Comparison of ENCODE assay signal across 19 cellular contexts in genomic region chr6:14440891-14441358, GRCh38.
DNase-seq lines count a peak whose midpoint lies in the region; ATAC-seq, FAIRE-seq and TF ChIP-seq lines count a peak whose summit lies in the region.
"Had no signal": no experiment of that assay in that cellular context is flagged by ENCODE, and none has a peak within 500 bp of the region (broad histone marks: within the 10 kb centered on the region; RNA-seq: fewer than 3 reads in every experiment).

No MANE protein-coding gene starts in this region.

- H3K36me3 Mint-ChIP-seq in glutamatergic neuron (ENCODE audit: unreplicated experiment) (no peaks in the 10 kb centered on the region), nephron (ENCODE audit: low read depth) (no peaks in the 10 kb centered on the region)

- DNase-seq in NCI-H82 treated with DMSO at 0.1 percent for 48 hours (lab: John Stamatoyannopoulos, UW; ENCODE audit: unreplicated experiment) (peak; percentile 84), glutamatergic neuron (no peak), upper lobe of right lung (no peak), GM13977 (ENCODE audit: low spot score) (no peak), Ammon's horn (ENCODE audit: low spot score) (no peak), GM12891 (ENCODE audit: insufficient read length, low spot score) (no peak)
- DNase-seq: activated CD4-positive, alpha-beta T cell treated with anti-CD3 and anti-CD28 coated beads for 1 hour; activated CD8-positive, alpha-beta memory T cell treated with anti-CD3 and anti-CD28 coated beads, Interleukin-2, amount 50 U/mL, for 4 hours; activated gamma-delta T cell; NCI-H1048; Peyer's patch; right lobe of liver; stimulated activated CD4-positive, alpha-beta T cell treated with anti-CD3 and anti-CD28 coated beads, Interleukin-2, amount 100 ng/mL, for 24 hours; T1000 had no signal

- H3K27me3 ChIP-seq in upper lobe of right lung: no peaks in the 10 kb centered on the region
- H3K27me3 ChIP-seq: ascending aorta; BLaER1 treated with 17β-estradiol and CSF1 and Interleukin-3, amounts not matched to agents 10 nM and 100 nM; Peyer's patch; right lobe of liver had no signal

- intact Hi-C loops in upper lobe of right lung (cut with DNase I): no loop called here

- peaks cover 46% of the 10 kb centered on the region for H3K4me1 Mint-ChIP-seq in glutamatergic neuron (ENCODE audit: low read depth, unreplicated experiment)
- peaks cover 49% of the 10 kb centered on the region for H3K4me1 Mint-ChIP-seq in nephron

- TF ChIP-seq CTCF in glutamatergic neuron (IDR thresholded peaks at IDR 0.05; ENCODE audit: partially characterized antibody, unreplicated experiment): no peak
- TF ChIP-seq CTCF in nephron (IDR thresholded peaks at IDR 0.05; ENCODE audit: unreplicated experiment in 3 of 3): no peak
- no peak for TF ChIP-seq CTCF in upper lobe of right lung (IDR thresholded peaks at IDR 0.05)
- no peak for TF ChIP-seq CTCF in GM13977 (IDR thresholded peaks at IDR 0.05; ENCODE audit: extremely low read depth, insufficient read depth, missing control alignments)

- peak overlapping the region; percentile 49 for H3K27ac Mint-ChIP-seq in glutamatergic neuron (ENCODE audit: unreplicated experiment)
- H3K27ac Mint-ChIP-seq in nephron: peak overlapping the region; percentile 60 to 81 (median 80)

- peak overlapping the region; percentile 47 for H3K27ac ChIP-seq in upper lobe of right lung
- H3K27ac ChIP-seq: BLaER1 treated with 17β-estradiol and CSF1 and Interleukin-3, amounts not matched to agents 10 nM and 100 nM; right lobe of liver had no signal

- peaks cover 17% of the 10 kb centered on the region for H3K4me1 ChIP-seq in upper lobe of right lung
- H3K4me1 ChIP-seq: right lobe of liver had no signal

- no peak for FAIRE-seq in GM12891 (lab: Jason Lieb, UNC)
- FAIRE-seq: K562 had no signal

- no peaks in the 10 kb centered on the region for H3K9me3 ChIP-seq in upper lobe of right lung
- H3K9me3 ChIP-seq: ascending aorta, Peyer's patch, right lobe of liver had no signal

- no peak for ATAC-seq in upper lobe of right lung
- ATAC-seq: K562, right lobe of liver, SK-N-SH treated with all-trans-retinoic acid at 6 μM for 48 hours had no signal

- H3K9me3 Mint-ChIP-seq in glutamatergic neuron (ENCODE audit: unreplicated experiment): peaks cover 2% of the 10 kb centered on the region
- no peaks in the 10 kb centered on the region for H3K9me3 Mint-ChIP-seq in nephron

- H3K27me3 Mint-ChIP-seq in glutamatergic neuron (ENCODE audit: unreplicated experiment) (no peaks in the 10 kb centered on the region), nephron (ENCODE audit: low read depth) (no peaks in the 10 kb centered on the region)

- H3K4me3 Mint-ChIP-seq in glutamatergic neuron (ENCODE audit: unreplicated experiment) (peak overlapping the region; percentile 66), nephron (no peak overlapping the region)

- no peak for TF ChIP-seq POLR2A in GM12891 (IDR thresholded peaks at IDR 0.05; ENCODE audit: low read depth, low read length)

- no peaks in the 10 kb centered on the region for H3K36me3 ChIP-seq in upper lobe of right lung
- H3K36me3 ChIP-seq: ascending aorta; BLaER1 treated with 17β-estradiol and CSF1 and Interleukin-3, amounts not matched to agents 10 nM and 100 nM; Peyer's patch; right lobe of liver had no signal

- in situ Hi-C loops in GM13977 (cut with MboI; ENCODE audit: low pct_unique_long_range_greater_than_20kb, low sequenced_read_pairs, unreplicated experiment): no loop called here

- no peak overlapping the region for H3K4me3 ChIP-seq in upper lobe of right lung
- H3K4me3 ChIP-seq: BLaER1 treated with 17β-estradiol and CSF1 and Interleukin-3, amounts not matched to agents 10 nM and 100 nM; K562; Peyer's patch; right lobe of liver had no signal

TF ChIP-seq in GM12891, 5 proteins besides CTCF, POLR2A, EP300 and RAD21:
- TF ChIP-seq PAX5 (IDR thresholded peaks at IDR 0.05; ENCODE audit: insufficient read depth, low read length, severe bottlenecking) (no peak), POLR2AphosphoS5 (IDR thresholded peaks at IDR 0.05; ENCODE audit: low read depth, low read length) (no peak), TAF1 (IDR thresholded peaks at IDR 0.05; ENCODE audit: low read depth, low read length) (no peak), SPI1 (IDR thresholded peaks at IDR 0.05; ENCODE audit: low read depth, low read length) (no peak), POU2F2 (IDR thresholded peaks at IDR 0.05; ENCODE audit: low read depth, low read length) (no peak)
